25 cellular contexts compared by ENCODE assay signal in genomic region chr22:22092974-22093373, GRCh38.
DNase-seq lines count a peak whose midpoint lies in the region; ATAC-seq and TF ChIP-seq lines count a peak whose summit lies in the region.
"Had no signal": no experiment of that assay in that cellular context is flagged by ENCODE, and none has a peak within 500 bp of the region (broad histone marks: within the 10 kb centered on the region; RNA-seq: fewer than 3 reads in every experiment).

No MANE protein-coding gene starts in this region.

- no peak overlapping the region for H2BK5ac ChIP-seq in IMR-90 (ENCODE audit: low read depth, low read length, poor library complexity, severe bottlenecking)

- no peak overlapping the region for H3K4me3 Mint-ChIP-seq in activated T-helper 2 cell treated with anti-CD3 and anti-CD28 coated beads, Interferon-gamma antibody, Interleukin-2, Interleukin-4, amounts not matched to agents 10 μg/mL and 5 μg/mL and 100 μg/mL, durations not matched to agents 14 hours and 24 hours and 36 hours (ENCODE audit: low read depth)
- no peak overlapping the region for H3K4me3 Mint-ChIP-seq in stimulated activated effector memory CD8-positive, alpha-beta T cell treated with anti-CD3 and anti-CD28 coated beads, Interleukin-12 subunit alpha, Interleukin-12 subunit beta, amount 100 ng/mL, for 72 hours
- H3K4me3 Mint-ChIP-seq: B cell; CD8-positive, alpha-beta T cell had no signal

- H4K91ac ChIP-seq in IMR-90 (ENCODE audit: insufficient read depth, low read depth, low read length): no peak overlapping the region

- TF ChIP-seq CTCF in IMR-90 (conservative IDR thresholded peaks at IDR 0.05; ENCODE audit: low read depth, low read length): no peak

- H4K8ac ChIP-seq in IMR-90 (ENCODE audit: low read depth in 2 of 2, low read length in 2 of 2): no peak overlapping the region

- peaks cover 4% of the 10 kb centered on the region; the same call in 1 of the 2 replicates for H3K9me3 ChIP-seq in IMR-90 (ENCODE audit: control insufficient read depth, insufficient read depth, low read length)
- H3K9me3 ChIP-seq: A549, Caco-2, HAP-1, Peyer's patch had no signal

- peaks cover 18% of the 10 kb centered on the region for H3K4me1 ChIP-seq in IMR-90 (ENCODE audit: control insufficient read depth, insufficient read depth, low read length)
- H3K4me1 ChIP-seq: A549, Caco-2, HAP-1, Peyer's patch had no signal

- TF ChIP-seq RAD21 in IMR-90 (IDR thresholded peaks at IDR 0.05; ENCODE audit: low read length): no peak

- H3K14ac ChIP-seq in IMR-90 (replicated peaks; ENCODE audit: low read depth, low read length): peak overlapping the region; percentile 32; the same call in 1 of the 2 replicates

- H3K27ac ChIP-seq in IMR-90 (ENCODE audit: insufficient read depth, low read length): no peak overlapping the region
- H3K27ac ChIP-seq: A549, C4-2B, KMS-11, Peyer's patch, SK-N-MC had no signal

- ATAC-seq in activated naive CD4-positive, alpha-beta T cell treated with anti-CD3 and anti-CD28 coated beads, Interleukin-2, amount 50 U/mL, for 72 hours: peak; percentile 31 to 90
- ATAC-seq in IMR-90 (ENCODE audit: low read depth) (no peak), GM19397 (IDR thresholded peaks at IDR 0.05; ENCODE audit: unreplicated experiment) (no peak)
- ATAC-seq in stimulated activated effector memory CD8-positive, alpha-beta T cell treated with anti-CD3 and anti-CD28 coated beads, Interleukin-12 subunit alpha, Interleukin-12 subunit beta, amount 100 ng/mL, for 72 hours: peak; percentile 63
- ATAC-seq: A549; CD8-positive, alpha-beta T cell had no signal

- H2AFZ ChIP-seq in IMR-90 (replicated peaks; ENCODE audit: low read length, poor library complexity): no peak overlapping the region

- DNase-seq in activated naive CD4-positive, alpha-beta T cell treated with anti-CD3 and anti-CD28 coated beads, Interleukin-2, amount 50 U/mL, for 72 hours (ENCODE audit: low spot score in 2 of 2): no peak
- no peak for DNase-seq in activated naive CD4-positive, alpha-beta T cell (lab: John Stamatoyannopoulos, UW)
- DNase-seq in IMR-90: no peak
- no peak for DNase-seq in activated T-helper 2 cell treated with anti-CD3 and anti-CD28 coated beads, Interferon-gamma antibody, Interleukin-2, Interleukin-4, amounts not matched to agents 10 μg/mL and 5 μg/mL and 100 μg/mL, durations not matched to agents 14 hours and 24 hours and 36 hours (ENCODE audit: low spot score)
- DNase-seq in stimulated activated effector memory CD8-positive, alpha-beta T cell treated with anti-CD3 and anti-CD28 coated beads, Interleukin-12 subunit alpha, Interleukin-12 subunit beta, amount 100 ng/mL, for 72 hours (ENCODE audit: low spot score in 2 of 2): no peak
- DNase-seq in HCEC 1CT: no peak
- DNase-seq in NCI-H1092 treated with DMSO at 0.1 percent for 48 hours (lab: John Stamatoyannopoulos, UW): no peak
- DNase-seq: Caco-2; CD8-positive, alpha-beta T cell; EL; GDM1; MM.1S; NCI-H1417; NCI-H1694 treated with DMSO at 0.1 percent for 48 hours; NCI-H2081; NCI-H2227 treated with DMSO at 0.1 percent for 48 hours; Peyer's patch; SIG-M5 had no signal

- H3K23ac ChIP-seq in IMR-90 (ENCODE audit: low read depth, low read length): peak overlapping the region; percentile 40; the same call in 1 of the 2 replicates

- no CpG with 5 or more reads among the region's 1 CpG for WGBS in IMR-90 (ENCODE audit: extremely low coverage in 2 of 2, insufficient read length in 1 of 2), 2 experiments

- H3K36me3 ChIP-seq in IMR-90 (ENCODE audit: control insufficient read depth, insufficient read depth, low read length): no peaks in the 10 kb centered on the region
- H3K36me3 ChIP-seq: HAP-1, Peyer's patch had no signal

- no peaks in the 10 kb centered on the region for H3K79me1 ChIP-seq in IMR-90 (ENCODE audit: low read depth in 1 of 2, low read length in 2 of 2)

- no peak overlapping the region for H3K27ac Mint-ChIP-seq in activated naive CD4-positive, alpha-beta T cell treated with anti-CD3 and anti-CD28 coated beads, Interleukin-2, amount 50 U/mL, for 72 hours
- peak overlapping the region; percentile 0 for H3K27ac Mint-ChIP-seq in activated T-helper 2 cell treated with anti-CD3 and anti-CD28 coated beads, Interferon-gamma antibody, Interleukin-2, Interleukin-4, amounts not matched to agents 10 μg/mL and 5 μg/mL and 100 μg/mL, durations not matched to agents 14 hours and 24 hours and 36 hours
- no peak overlapping the region for H3K27ac Mint-ChIP-seq in stimulated activated effector memory CD8-positive, alpha-beta T cell treated with anti-CD3 and anti-CD28 coated beads, Interleukin-12 subunit alpha, Interleukin-12 subunit beta, amount 100 ng/mL, for 72 hours
- H3K27ac Mint-ChIP-seq: B cell; CD8-positive, alpha-beta T cell had no signal

- BruUV-seq in IMR-90 (replicated peaks; lab: Mats Ljungman, UMichigan): no TSS peak

- peak overlapping the region; percentile 70; the same call in 1 of the 2 replicates for H2AK5ac ChIP-seq in IMR-90 (ENCODE audit: low read depth, low read length)

- intact Hi-C loops in IMR-90 (cut with micrococcal nuclease): no loop called here
- intact Hi-C loops in activated T-helper 2 cell treated with anti-CD3 and anti-CD28 coated beads, Interferon-gamma antibody, Interleukin-2, Interleukin-4, amounts not matched to agents 10 μg/mL and 5 μg/mL and 100 μg/mL, durations not matched to agents 14 hours and 24 hours and 36 hours (cut with micrococcal nuclease): no loop called here

- TF ChIP-seq POLR2A in IMR-90 (IDR thresholded peaks at IDR 0.05; ENCODE audit: low read depth, low read length): no peak

- 0 out of 2 replicates have a peak overlapping the region, but pooled peaks have one; percentile 17 for H3K4ac ChIP-seq in IMR-90 (ENCODE audit: low read depth, low read length)

- no peak overlapping the region for H3K4me3 ChIP-seq in IMR-90 (ENCODE audit: insufficient read depth, low read depth, low read length)
- H3K4me3 ChIP-seq: A549, HAP-1, Peyer's patch, SK-N-MC had no signal

- H3K27me3 ChIP-seq in IMR-90 (ENCODE audit: control insufficient read depth, insufficient read depth, low read length): peaks cover 5% of the 10 kb centered on the region
- H3K27me3 ChIP-seq: Peyer's patch had no signal

- no peak overlapping the region for H2AK9ac ChIP-seq in IMR-90 (replicated peaks; ENCODE audit: low read depth, low read length, poor library complexity)

- peaks cover 8% of the 10 kb centered on the region; the same call in 1 of the 2 replicates for H3K9me1 ChIP-seq in IMR-90 (ENCODE audit: insufficient read depth, low read length)

- POLR2A ChIA-PET in IMR-90 (lab: Charles Lee; ENCODE audit: unreplicated experiment): no interaction called here

- H2BK20ac ChIP-seq in IMR-90 (ENCODE audit: low read depth, low read length): no peak overlapping the region

- H3K4me1 Mint-ChIP-seq in activated T-helper 2 cell treated with anti-CD3 and anti-CD28 coated beads, Interferon-gamma antibody, Interleukin-2, Interleukin-4, amounts not matched to agents 10 μg/mL and 5 μg/mL and 100 μg/mL, durations not matched to agents 14 hours and 24 hours and 36 hours (ENCODE audit: low read depth): peaks cover 20% of the 10 kb centered on the region
- H3K4me1 Mint-ChIP-seq in stimulated activated effector memory CD8-positive, alpha-beta T cell treated with anti-CD3 and anti-CD28 coated beads, Interleukin-12 subunit alpha, Interleukin-12 subunit beta, amount 100 ng/mL, for 72 hours: peaks cover 17% of the 10 kb centered on the region

- in situ Hi-C loops in IMR-90 (cut with MboI; ENCODE audit: low sequenced_read_pairs): no loop called here

- H3K56ac ChIP-seq in IMR-90 (ENCODE audit: extremely low read depth, insufficient read depth, low read length): no peak overlapping the region

- peak overlapping the region; percentile 25; the same call in 1 of the 2 replicates for H4K5ac ChIP-seq in IMR-90 (ENCODE audit: low read depth, low read length)

- H2BK120ac ChIP-seq in IMR-90 (ENCODE audit: low read depth, low read length): no peak overlapping the region

- no peaks in the 10 kb centered on the region for H3K36me3 Mint-ChIP-seq in activated naive CD4-positive, alpha-beta T cell treated with anti-CD3 and anti-CD28 coated beads, Interleukin-2, amount 50 U/mL, for 72 hours
- H3K36me3 Mint-ChIP-seq in activated T-helper 2 cell treated with anti-CD3 and anti-CD28 coated beads, Interferon-gamma antibody, Interleukin-2, Interleukin-4, amounts not matched to agents 10 μg/mL and 5 μg/mL and 100 μg/mL, durations not matched to agents 14 hours and 24 hours and 36 hours (ENCODE audit: low read depth): no peaks in the 10 kb centered on the region
- no peaks in the 10 kb centered on the region for H3K36me3 Mint-ChIP-seq in stimulated activated effector memory CD8-positive, alpha-beta T cell treated with anti-CD3 and anti-CD28 coated beads, Interleukin-12 subunit alpha, Interleukin-12 subunit beta, amount 100 ng/mL, for 72 hours
- H3K36me3 Mint-ChIP-seq: CD8-positive, alpha-beta T cell had no signal

- CTCF ChIA-PET in IMR-90 (lab: Yijun Ruan, JAX): no interaction called here

- dilution Hi-C loops in IMR-90 (cut with HindIII; ENCODE audit: low sequenced_read_pairs, unreplicated experiment): no loop called here

- H3K9me3 Mint-ChIP-seq in activated naive CD4-positive, alpha-beta T cell treated with anti-CD3 and anti-CD28 coated beads, Interleukin-2, amount 50 U/mL, for 72 hours: peaks cover 0 to 6% of the 10 kb centered on the region in 2 donors
- no peaks in the 10 kb centered on the region for H3K9me3 Mint-ChIP-seq in activated T-helper 2 cell treated with anti-CD3 and anti-CD28 coated beads, Interferon-gamma antibody, Interleukin-2, Interleukin-4, amounts not matched to agents 10 μg/mL and 5 μg/mL and 100 μg/mL, durations not matched to agents 14 hours and 24 hours and 36 hours
- no peaks in the 10 kb centered on the region for H3K9me3 Mint-ChIP-seq in stimulated activated effector memory CD8-positive, alpha-beta T cell treated with anti-CD3 and anti-CD28 coated beads, Interleukin-12 subunit alpha, Interleukin-12 subunit beta, amount 100 ng/mL, for 72 hours
- H3K9me3 Mint-ChIP-seq: CD8-positive, alpha-beta T cell had no signal

- no peaks in the 10 kb centered on the region for H4K20me1 ChIP-seq in IMR-90 (ENCODE audit: insufficient read depth, low read length)

- H3K27me3 Mint-ChIP-seq in activated T-helper 2 cell treated with anti-CD3 and anti-CD28 coated beads, Interferon-gamma antibody, Interleukin-2, Interleukin-4, amounts not matched to agents 10 μg/mL and 5 μg/mL and 100 μg/mL, durations not matched to agents 14 hours and 24 hours and 36 hours (ENCODE audit: low read depth): peaks cover 24% of the 10 kb centered on the region
- H3K27me3 Mint-ChIP-seq: B cell had no signal

- H3K9ac ChIP-seq in IMR-90 (ENCODE audit: low read depth, low read length): no peak overlapping the region
- H3K9ac ChIP-seq: KMS-11 had no signal

- no peak overlapping the region for H3K4me2 ChIP-seq in IMR-90 (ENCODE audit: low read depth, low read length)
- H3K4me2 ChIP-seq: A549, KMS-11 had no signal

- peak overlapping the region; percentile 82; the same call in 1 of the 3 replicates for H2BK15ac ChIP-seq in IMR-90 (ENCODE audit: low read depth, low read length)

- H3K18ac ChIP-seq in IMR-90 (ENCODE audit: low read depth, low read length): peak overlapping the region; percentile 92; the same call in 1 of the 2 replicates

TF ChIP-seq in IMR-90, 13 proteins besides CTCF, POLR2A, EP300 and RAD21 (continues in another document):
- TF ChIP-seq MXI1 (IDR thresholded peaks at IDR 0.05; ENCODE audit: borderline replicate concordance, low read depth, low read length) (no peak), RCOR1 (IDR thresholded peaks at IDR 0.05; ENCODE audit: insufficient replicate concordance, low read length) (no peak)

Comparison
In these comparisons a context has a peak if more than half of its experiments do, and no peak if none do; other contexts are left out.
1. ATAC-seq: peak in activated naive CD4-positive, alpha-beta T cell treated with anti-CD3 and anti-CD28 coated beads, Interleukin-2, amount 50 U/mL, for 72 hours (2 of 2) and stimulated activated effector memory CD8-positive, alpha-beta T cell treated with anti-CD3 and anti-CD28 coated beads, Interleukin-12 subunit alpha, Interleukin-12 subunit beta, amount 100 ng/mL, for 72 hours (single experiment); none in IMR-90 (single experiment) and GM19397 (single experiment).